ENCODE assay signal across 1 cellular context in genomic region chr9:130199605-130200004, GRCh38.
TF ChIP-seq lines count a peak whose summit lies in the region.

No MANE protein-coding gene starts in this region.

TF ChIP-seq in K562, 482 proteins besides CTCF, POLR2A, EP300 and RAD21:
- TF ChIP-seq ZBTB34 (CRISPR knock-in tag; IDR thresholded peaks at IDR 0.05) (no peak), ZNF24 (IDR thresholded peaks at IDR 0.05) (peak; percentile 95)
